ENCODE assay signal across 20 cellular contexts in genomic region chr15:43886558-43886957, GRCh38. TPM values are rescaled to one million over a fixed set of nuclear protein-coding genes. Genes with fewer than 3 reads are reported as not detected.
A peak's percentile ranks its signal among the peaks of the same experiment; 100 is the strongest.
DNase-seq lines count a peak whose midpoint lies in the region; ATAC-seq lines count a peak whose summit lies in the region.
"Had no signal": no experiment of that assay in that cellular context is flagged by ENCODE, and none has a peak within 500 bp of the region (broad histone marks: within the 10 kb centered on the region; RNA-seq: fewer than 3 reads in every experiment).

No MANE protein-coding gene starts in this region.

- no peak for ATAC-seq in GM19467 (IDR thresholded peaks at IDR 0.05; ENCODE audit: unreplicated experiment)
- no peak for ATAC-seq in esophagus mucosa
- ATAC-seq: HCT116 had no signal

- peaks cover 3% of the 10 kb centered on the region for H3K4me1 Mint-ChIP-seq in activated T-helper 2 cell treated with anti-CD3 and anti-CD28 coated beads, Interferon-gamma antibody, Interleukin-2, Interleukin-4, amounts not matched to agents 10 μg/mL and 5 μg/mL and 100 μg/mL, durations not matched to agents 14 hours and 24 hours and 36 hours (ENCODE audit: low read depth)
- H3K4me1 Mint-ChIP-seq: CD8-positive, alpha-beta memory T cell had no signal

- intact Hi-C loops in activated T-helper 2 cell treated with anti-CD3 and anti-CD28 coated beads, Interferon-gamma antibody, Interleukin-2, Interleukin-4, amounts not matched to agents 10 μg/mL and 5 μg/mL and 100 μg/mL, durations not matched to agents 14 hours and 24 hours and 36 hours (cut with micrococcal nuclease), result no loop called here
- intact Hi-C loops in cardiac septum (cut with DNase I), result no loop called here

- no peaks in the 10 kb centered on the region for H3K9me3 Mint-ChIP-seq in activated T-helper 2 cell treated with anti-CD3 and anti-CD28 coated beads, Interferon-gamma antibody, Interleukin-2, Interleukin-4, amounts not matched to agents 10 μg/mL and 5 μg/mL and 100 μg/mL, durations not matched to agents 14 hours and 24 hours and 36 hours
- H3K9me3 Mint-ChIP-seq: CD8-positive, alpha-beta memory T cell had no signal

- H3K27me3 Mint-ChIP-seq in activated T-helper 2 cell treated with anti-CD3 and anti-CD28 coated beads, Interferon-gamma antibody, Interleukin-2, Interleukin-4, amounts not matched to agents 10 μg/mL and 5 μg/mL and 100 μg/mL, durations not matched to agents 14 hours and 24 hours and 36 hours (ENCODE audit: low read depth), result no peaks in the 10 kb centered on the region

- H3K4me3 Mint-ChIP-seq in activated T-helper 2 cell treated with anti-CD3 and anti-CD28 coated beads, Interferon-gamma antibody, Interleukin-2, Interleukin-4, amounts not matched to agents 10 μg/mL and 5 μg/mL and 100 μg/mL, durations not matched to agents 14 hours and 24 hours and 36 hours (ENCODE audit: low read depth), result no peak overlapping the region
- H3K4me3 Mint-ChIP-seq: CD8-positive, alpha-beta memory T cell had no signal

- DNase-seq in activated effector memory CD4-positive, alpha-beta T cell treated with anti-CD3 and anti-CD28 coated beads, Interleukin-2, amount 50 U/mL, for 16 hours, result peak; percentile 37
- no peak for DNase-seq in activated effector memory CD4-positive, alpha-beta T cell treated with Interleukin-2 at 50 U/mL for 16 hours
- no peak for DNase-seq in activated T-helper 2 cell treated with anti-CD3 and anti-CD28 coated beads, Interferon-gamma antibody, Interleukin-2, Interleukin-4, amounts not matched to agents 10 μg/mL and 5 μg/mL and 100 μg/mL, durations not matched to agents 14 hours and 24 hours and 36 hours (ENCODE audit: low spot score)
- DNase-seq in cardiac septum (ENCODE audit: low spot score), result peak; percentile 17
- no peak for DNase-seq in NCI-H748 treated with DMSO at 0.1 percent for 48 hours (lab: John Stamatoyannopoulos, UW)
- DNase-seq: Calu3; CD8-positive, alpha-beta memory T cell; GDM1; GOT3; Karpas-422; MV-4-11; NCI-H1105 treated with DMSO at 0.1 percent for 48 hours; NCI-H2029 treated with DMSO at 0.1 percent for 48 hours; NCI-H226; NCI-H510A treated with DMSO at 0.1 percent for 48 hours; NCI-H774; NK-92 treated with Interleukin-12 subunit alpha and Interleukin-12 subunit beta, amount 100 ng/mL, for 24 hours had no signal

- peak overlapping the region; percentile 76 for H3K27ac Mint-ChIP-seq in activated T-helper 2 cell treated with anti-CD3 and anti-CD28 coated beads, Interferon-gamma antibody, Interleukin-2, Interleukin-4, amounts not matched to agents 10 μg/mL and 5 μg/mL and 100 μg/mL, durations not matched to agents 14 hours and 24 hours and 36 hours

- peaks cover 28% of the 10 kb centered on the region for H3K36me3 Mint-ChIP-seq in activated T-helper 2 cell treated with anti-CD3 and anti-CD28 coated beads, Interferon-gamma antibody, Interleukin-2, Interleukin-4, amounts not matched to agents 10 μg/mL and 5 μg/mL and 100 μg/mL, durations not matched to agents 14 hours and 24 hours and 36 hours (ENCODE audit: low read depth)

RNA-seq across cellular contexts. Expression of gene WDR76, which starts 59.8 kb away (rescaled TPM):
- total RNA-seq in activated T-helper 2 cell treated with anti-CD3 and anti-CD28 coated beads, Interferon-gamma antibody, Interleukin-2, Interleukin-4, amounts not matched to agents 10 μg/mL and 5 μg/mL and 100 μg/mL, durations not matched to agents 14 hours and 24 hours and 36 hours, result 67.8 and 71.0 TPM in 2 replicates
- total RNA-seq in cardiac septum (0.97 TPM), esophagus mucosa (10.4 TPM)

Comparison
In these comparisons a context has a peak if more than half of its experiments do, and no peak if none do; other contexts are left out.
1. DNase-seq: peak in activated effector memory CD4-positive, alpha-beta T cell treated with anti-CD3 and anti-CD28 coated beads, Interleukin-2, amount 50 U/mL, for 16 hours (single experiment) and cardiac septum (single experiment); none in activated effector memory CD4-positive, alpha-beta T cell treated with Interleukin-2 at 50 U/mL for 16 hours (single experiment), activated T-helper 2 cell treated with anti-CD3 and anti-CD28 coated beads, Interferon-gamma antibody, Interleukin-2, Interleukin-4, amounts not matched to agents 10 μg/mL and 5 μg/mL and 100 μg/mL, durations not matched to agents 14 hours and 24 hours and 36 hours (single experiment) and NCI-H748 treated with DMSO at 0.1 percent for 48 hours (single experiment).